16 cellular contexts compared by ENCODE assay signal in the genomic region with DNA sequence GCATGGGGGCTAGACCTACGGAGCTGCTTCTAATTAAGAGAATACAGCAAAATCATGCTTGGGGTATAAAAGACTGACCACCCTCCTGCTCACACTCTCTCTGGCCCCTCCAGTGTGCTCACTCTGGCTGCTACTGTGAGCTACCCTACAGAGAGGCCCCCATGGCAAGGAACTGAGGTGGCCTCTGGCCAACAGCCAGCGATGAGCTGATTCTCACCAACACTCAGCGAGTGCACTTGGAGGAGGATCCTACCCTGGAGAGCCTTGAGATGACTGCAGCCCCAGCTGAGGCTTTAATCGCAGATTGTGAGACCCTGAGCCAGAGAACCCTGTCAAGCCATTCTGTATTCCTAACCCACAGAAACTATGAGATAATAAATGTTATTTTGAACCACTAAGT.
DNase-seq lines count a peak whose midpoint lies in the region; TF ChIP-seq lines count a peak whose summit lies in the region.
"Had no signal": no experiment of that assay in that cellular context is flagged by ENCODE, and none has a peak within 500 bp of the region (broad histone marks: within the 10 kb centered on the region; RNA-seq: fewer than 3 reads in every experiment).

No MANE protein-coding gene starts in this region.

- H3K4me1 Mint-ChIP-seq in nephron (peaks cover 19% of the 10 kb centered on the region), CD14-positive monocyte (peaks cover 27% of the 10 kb centered on the region)
- H3K4me1 Mint-ChIP-seq: naive B cell; stimulated activated naive B cell treated with anti-CD40 and anti-IgM and Interleukin-4, amounts not matched to agents 10 μg/mL and 1 μg/mL and 100 μg/mL, for 72 hours had no signal

- H3K27me3 Mint-ChIP-seq in nephron (ENCODE audit: low read depth) (peaks cover 29% of the 10 kb centered on the region), CD14-positive monocyte (ENCODE audit: low read depth in 3 of 3) (peaks cover 1 to 3% (median 3%) of the 10 kb centered on the region in 3 donors)

- DNase-seq in Daoy (ENCODE audit: low read depth) (peak; percentile 76), NCI-H446 (lab: John Stamatoyannopoulos, UW) (peak; percentile 31 to 61), cardiac fibroblast (ENCODE audit: low read depth in 2 of 2) (peak; percentile 65 to 79), NCI-H345 treated with DMSO at 0.1 percent for 48 hours (lab: John Stamatoyannopoulos, UW; ENCODE audit: unreplicated experiment) (no peak), NCI-H1105 (lab: John Stamatoyannopoulos, UW) (no peak), NCI-H2196 (lab: John Stamatoyannopoulos, UW; ENCODE audit: unreplicated experiment) (no peak), CD14-positive monocyte (ENCODE audit: low spot score) (no peak)
- DNase-seq: activated CD4-positive, alpha-beta T cell treated with anti-CD3 and anti-CD28 coated beads, Interleukin-2, amount 50 U/mL, for 4 hours; effector memory CD4-positive, alpha-beta T cell; head of caudate nucleus; naive B cell; NCI-H524; stimulated activated naive B cell treated with anti-CD40 and anti-IgM and Interleukin-4, amounts not matched to agents 10 μg/mL and 1 μg/mL and 100 μg/mL, for 72 hours had no signal

- TF ChIP-seq CTCF in cardiac fibroblast (IDR thresholded peaks at IDR 0.05; ENCODE audit: low read depth, low read length), result no peak
- no peak for TF ChIP-seq CTCF in nephron (IDR thresholded peaks at IDR 0.05; ENCODE audit: unreplicated experiment in 3 of 3)
- TF ChIP-seq CTCF in CD14-positive monocyte (IDR thresholded peaks at IDR 0.05), result no peak

- no peaks in the 10 kb centered on the region for H3K36me3 Mint-ChIP-seq in nephron (ENCODE audit: low read depth)
- H3K36me3 Mint-ChIP-seq in CD14-positive monocyte, result no peaks in the 10 kb centered on the region

- H3K4me3 Mint-ChIP-seq in nephron, result no peak overlapping the region
- no peak overlapping the region for H3K4me3 Mint-ChIP-seq in CD14-positive monocyte
- H3K4me3 Mint-ChIP-seq: activated T-helper 1 cell treated with anti-CD3 and anti-CD28 coated beads, Interleukin-12 subunit alpha, Interleukin-12 subunit beta, Interleukin-2, Interleukin-4 antibody, amounts not matched to agents 30 ng/mL and 10 ng/mL and 1 ng/mL, durations not matched to agents 14 hours and 24 hours and 36 hours; naive B cell; stimulated activated naive B cell treated with anti-CD40 and anti-IgM and Interleukin-4, amounts not matched to agents 10 μg/mL and 1 μg/mL and 100 μg/mL, for 72 hours had no signal

- peaks cover 7% of the 10 kb centered on the region for H3K9me3 Mint-ChIP-seq in nephron
- H3K9me3 Mint-ChIP-seq in CD14-positive monocyte, result peaks cover 0 to 4% (median 2%) of the 10 kb centered on the region in 7 donors
- H3K9me3 Mint-ChIP-seq: activated T-helper 1 cell treated with anti-CD3 and anti-CD28 coated beads, Interleukin-12 subunit alpha, Interleukin-12 subunit beta, Interleukin-2, Interleukin-4 antibody, amounts not matched to agents 30 ng/mL and 10 ng/mL and 1 ng/mL, durations not matched to agents 14 hours and 24 hours and 36 hours had no signal

- H3K4me3 ChIP-seq in cardiac fibroblast (replicated peaks in 1 of 2; ENCODE audit: low read depth in 2 of 2, low read length in 2 of 2), result no peak overlapping the region
- H3K4me3 ChIP-seq: ascending aorta had no signal

- peak overlapping the region; percentile 16 to 59 (median 18) for H3K27ac Mint-ChIP-seq in nephron
- no peak overlapping the region for H3K27ac Mint-ChIP-seq in CD14-positive monocyte
- H3K27ac Mint-ChIP-seq: activated T-helper 1 cell treated with anti-CD3 and anti-CD28 coated beads, Interleukin-12 subunit alpha, Interleukin-12 subunit beta, Interleukin-2, Interleukin-4 antibody, amounts not matched to agents 30 ng/mL and 10 ng/mL and 1 ng/mL, durations not matched to agents 14 hours and 24 hours and 36 hours; stimulated activated naive B cell treated with anti-CD40 and anti-IgM and Interleukin-4, amounts not matched to agents 10 μg/mL and 1 μg/mL and 100 μg/mL, for 72 hours had no signal

- intact Hi-C loops in CD14-positive monocyte (cut with micrococcal nuclease), result no loop called here

Comparison
In these comparisons a context has a peak if more than half of its experiments do, and no peak if none do; other contexts are left out.
1. DNase-seq: peak in Daoy (single experiment), NCI-H446 (2 of 2) and cardiac fibroblast (2 of 2); none in NCI-H345 treated with DMSO at 0.1 percent for 48 hours (single experiment), NCI-H1105 (single experiment), NCI-H2196 (single experiment) and CD14-positive monocyte (single experiment).
2. H3K27ac Mint-ChIP-seq: peak in nephron (3 of 3); none in CD14-positive monocyte (0 of 7).